ENCODE assay signal across 1 cellular context in the genomic region with DNA sequence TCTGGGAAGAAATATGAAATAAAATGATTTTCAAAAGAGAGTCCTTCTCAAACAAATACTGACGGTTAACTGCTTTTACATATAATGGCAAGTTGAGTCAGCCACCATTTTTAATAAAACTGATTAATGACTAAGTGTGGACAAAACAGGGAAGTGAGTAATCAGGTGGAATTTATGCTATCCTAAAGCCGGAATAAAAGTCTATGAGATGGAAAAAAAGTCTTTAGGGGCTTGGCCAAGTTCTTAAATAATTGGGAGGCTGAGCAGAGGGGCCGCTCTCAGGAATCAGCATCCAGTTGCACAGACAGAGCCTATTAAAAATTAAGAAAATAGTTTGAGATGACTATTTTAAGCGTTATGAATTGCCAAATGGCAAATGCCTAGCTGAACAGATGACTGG.
TF ChIP-seq lines count a peak whose summit lies in the region.

No MANE protein-coding gene starts in this region.

TF ChIP-seq in SK-N-SH treated with all-trans-retinoic acid at 6 μM for 48 hours, 23 proteins besides CTCF, POLR2A, EP300 and RAD21 (continued from another document):
- TF ChIP-seq, protein P1, sequence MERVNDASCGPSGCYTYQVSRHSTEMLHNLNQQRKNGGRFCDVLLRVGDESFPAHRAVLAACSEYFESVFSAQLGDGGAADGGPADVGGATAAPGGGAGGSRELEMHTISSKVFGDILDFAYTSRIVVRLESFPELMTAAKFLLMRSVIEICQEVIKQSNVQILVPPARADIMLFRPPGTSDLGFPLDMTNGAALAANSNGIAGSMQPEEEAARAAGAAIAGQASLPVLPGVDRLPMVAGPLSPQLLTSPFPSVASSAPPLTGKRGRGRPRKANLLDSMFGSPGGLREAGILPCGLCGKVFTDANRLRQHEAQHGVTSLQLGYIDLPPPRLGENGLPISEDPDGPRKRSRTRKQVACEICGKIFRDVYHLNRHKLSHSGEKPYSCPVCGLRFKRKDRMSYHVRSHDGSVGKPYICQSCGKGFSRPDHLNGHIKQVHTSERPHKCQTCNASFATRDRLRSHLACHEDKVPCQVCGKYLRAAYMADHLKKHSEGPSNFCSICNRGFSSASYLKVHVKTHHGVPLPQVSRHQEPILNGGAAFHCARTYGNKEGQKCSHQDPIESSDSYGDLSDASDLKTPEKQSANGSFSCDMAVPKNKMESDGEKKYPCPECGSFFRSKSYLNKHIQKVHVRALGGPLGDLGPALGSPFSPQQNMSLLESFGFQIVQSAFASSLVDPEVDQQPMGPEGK (CRISPR knock-in tag; IDR thresholded peaks at IDR 0.05; ENCODE audit: borderline replicate concordance), result no peak
- TF ChIP-seq OSR1 (CRISPR knock-in tag; IDR thresholded peaks at IDR 0.05) (no peak), ARNTL (CRISPR knock-in tag; IDR thresholded peaks at IDR 0.05; ENCODE audit: borderline replicate concordance, low read depth) (no peak), RARB (CRISPR knock-in tag; IDR thresholded peaks at IDR 0.05) (no peak), ZFP30 (CRISPR knock-in tag; IDR thresholded peaks at IDR 0.05) (no peak)
- TF ChIP-seq, protein P2, sequence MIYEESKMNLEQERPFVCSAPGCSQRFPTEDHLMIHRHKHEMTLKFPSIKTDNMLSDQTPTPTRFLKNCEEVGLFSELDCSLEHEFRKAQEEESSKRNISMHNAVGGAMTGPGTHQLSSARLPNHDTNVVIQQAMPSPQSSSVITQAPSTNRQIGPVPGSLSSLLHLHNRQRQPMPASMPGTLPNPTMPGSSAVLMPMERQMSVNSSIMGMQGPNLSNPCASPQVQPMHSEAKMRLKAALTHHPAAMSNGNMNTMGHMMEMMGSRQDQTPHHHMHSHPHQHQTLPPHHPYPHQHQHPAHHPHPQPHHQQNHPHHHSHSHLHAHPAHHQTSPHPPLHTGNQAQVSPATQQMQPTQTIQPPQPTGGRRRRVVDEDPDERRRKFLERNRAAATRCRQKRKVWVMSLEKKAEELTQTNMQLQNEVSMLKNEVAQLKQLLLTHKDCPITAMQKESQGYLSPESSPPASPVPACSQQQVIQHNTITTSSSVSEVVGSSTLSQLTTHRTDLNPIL (CRISPR knock-in tag; IDR thresholded peaks at IDR 0.05; ENCODE audit: low read depth), result no peak
